ENCODE assay signal across 12 cellular contexts in genomic region chr1:206709772-206710456, GRCh38. TPM values are rescaled to one million over a fixed set of nuclear protein-coding genes. Genes with fewer than 3 reads are reported as not detected.
DNase-seq lines count a peak whose midpoint lies in the region; ATAC-seq and TF ChIP-seq lines count a peak whose summit lies in the region.
"Had no signal": no experiment of that assay in that cellular context is flagged by ENCODE, and none has a peak within 500 bp of the region (broad histone marks: within the 10 kb centered on the region; RNA-seq: fewer than 3 reads in every experiment).

No MANE protein-coding gene starts in this region.

- TF ChIP-seq EP300 in sigmoid colon (IDR thresholded peaks at IDR 0.05), result no peak
- TF ChIP-seq EP300 in stomach (IDR thresholded peaks at IDR 0.05), result no peak

- H3F3A ChIP-seq in PC-3 (ENCODE audit: low read length, unreplicated experiment), result peaks cover 10% of the 10 kb centered on the region

- no peaks in the 10 kb centered on the region for H3K36me3 ChIP-seq in PC-3 (ENCODE audit: low read depth, low read length)
- no peaks in the 10 kb centered on the region for H3K36me3 ChIP-seq in sigmoid colon
- H3K36me3 ChIP-seq in stomach, result no peaks in the 10 kb centered on the region
- H3K36me3 ChIP-seq: transverse colon had no signal

- H3K9me2 ChIP-seq in PC-3 (replicated peaks; ENCODE audit: low read length), result no peaks in the 10 kb centered on the region

- intact Hi-C loops in PC-3 (cut with micrococcal nuclease) (no loop called here), sigmoid colon (cut with DNase I) (no loop called here), stomach (cut with DNase I; ENCODE audit: low total_unique reads) (no loop called here)

- TF ChIP-seq POLR2A in sigmoid colon (IDR thresholded peaks at IDR 0.05) (no peak), stomach (IDR thresholded peaks at IDR 0.05) (no peak)

- TF ChIP-seq CTCF in PC-3 (conservative IDR thresholded peaks at IDR 0.05; ENCODE audit: low read depth, low read length), result no peak
- TF ChIP-seq CTCF in sigmoid colon (IDR thresholded peaks at IDR 0.05), result no peak
- no peak for TF ChIP-seq CTCF in stomach (IDR thresholded peaks at IDR 0.05)
- no peak for TF ChIP-seq CTCF in GM20000 (IDR thresholded peaks at IDR 0.05; ENCODE audit: extremely low read depth, missing control alignments)

- no peak overlapping the region for H2AFZ ChIP-seq in PC-3 (ENCODE audit: low read length)

- H3K27me3 ChIP-seq in PC-3 (ENCODE audit: low read length) (no peaks in the 10 kb centered on the region), sigmoid colon (no peaks in the 10 kb centered on the region), stomach (no peaks in the 10 kb centered on the region)
- H3K27me3 ChIP-seq: transverse colon had no signal

- peak; percentile 37 for ATAC-seq in PC-3

- H3K9me3 ChIP-seq in PC-3 (ENCODE audit: low read length), result no peaks in the 10 kb centered on the region
- no peaks in the 10 kb centered on the region for H3K9me3 ChIP-seq in sigmoid colon
- H3K9me3 ChIP-seq in stomach, result no peaks in the 10 kb centered on the region
- H3K9me3 ChIP-seq: transverse colon had no signal

- H3K4me3 ChIP-seq in PC-3 (ENCODE audit: low read length), result no peak overlapping the region
- H3K4me3 ChIP-seq in sigmoid colon, result no peak overlapping the region
- H3K4me3 ChIP-seq in stomach, result no peak overlapping the region
- H3K4me3 ChIP-seq: transverse colon had no signal

- no TSS peak for BruUV-seq in PC-3 (replicated peaks; lab: Mats Ljungman, UMichigan)

- no peak overlapping the region for H3K9ac ChIP-seq in PC-3 (ENCODE audit: low read length)

- WGBS in sigmoid colon, 2 donors, result 68 to 80% methylated on average over 5 of the region's 5 CpGs
- WGBS in stomach, 5 donors, result 46 to 59% (median 55%) methylated on average over 5 of the region's 5 CpGs

- H3K27ac ChIP-seq in PC-3 (ENCODE audit: low read length) (peak overlapping the region; percentile 34), sigmoid colon (peak overlapping the region in 1 of 4 donors; percentile 0), stomach (peak overlapping the region in 1 of 5 donors; percentile 84)
- H3K27ac ChIP-seq: transverse colon had no signal

- POLR2A ChIA-PET in PC-3 (lab: Charles Lee; ENCODE audit: unreplicated experiment), result interaction anchor here (0.8 kb wide), 1 partner anchor 75 kb away, joined by 3 read pairs; the partner anchor contains the start of gene DYRK3

- DNase-seq in NCI-H82 (lab: John Stamatoyannopoulos, UW) (peak; percentile 30), NCI-H82 treated with DMSO at 0.1 percent for 48 hours (lab: John Stamatoyannopoulos, UW; ENCODE audit: unreplicated experiment) (no peak), PC-3 (peak; percentile 77), fibroblast of peridontal ligament (ENCODE audit: extremely low read depth) (peak; percentile 49), sigmoid colon (peak; percentile 17), HuH-7.5 (ENCODE audit: low spot score) (no peak), stomach (no peak), GM20000 (ENCODE audit: low spot score) (no peak)
- DNase-seq: activated CD8-positive, alpha-beta memory T cell treated with anti-CD3 and anti-CD28 coated beads, Interleukin-2, amount 50 U/mL, for 4 hours; amygdala; endodermal cell; transverse colon had no signal

- H3K79me2 ChIP-seq in PC-3 (ENCODE audit: low read length), result peaks cover 96% of the 10 kb centered on the region

- peaks cover 48% of the 10 kb centered on the region for H4K20me1 ChIP-seq in PC-3 (ENCODE audit: low read length)

- peak overlapping the region; percentile 33 for H3K4me2 ChIP-seq in PC-3 (ENCODE audit: low read length)

- H3K4me1 ChIP-seq in PC-3 (ENCODE audit: insufficient read depth, low read length) (peaks cover 51% of the 10 kb centered on the region), sigmoid colon (peaks cover 0 to 96% (median 87%) of the 10 kb centered on the region in 4 donors), stomach (peaks cover 79 to 100% (median 91%) of the 10 kb centered on the region in 4 donors)

- CTCF ChIA-PET in PC-3 (lab: Charles Lee), result interaction anchor here (0.6 to 1.5 kb wide), 3 partner anchors 25 to 202 kb away, joined by 3 to 4 read pairs (median 3); no protein-coding TSS in a partner anchor

RNA-seq across cellular contexts. Expression of gene MAPKAPK2, which starts 25.2 kb away (rescaled TPM):
- 98.5 and 133 TPM in 2 replicates for total RNA-seq in PC-3 (2014; rRNA removed)
- 10 to 100 TPM; 32.1 to 61.4 (median 40.5) TPM for total RNA-seq in sigmoid colon
- 10 to 100 TPM; 37.8 to 55.5 (median 39.3) TPM for polyA plus RNA-seq in sigmoid colon
- 10 to 100 TPM; 22.6 to 78.0 (median 43.9) TPM for total RNA-seq in stomach
- polyA plus RNA-seq in stomach, result 10 to 100 TPM; 30.1 to 60.8 (median 55.4) TPM

Comparison
In these comparisons a context has a peak if more than half of its experiments do, and no peak if none do; other contexts are left out.
1. DNase-seq: peak in NCI-H82 (single experiment), PC-3 (single experiment), fibroblast of peridontal ligament (single experiment) and sigmoid colon (single experiment); none in NCI-H82 treated with DMSO at 0.1 percent for 48 hours (single experiment), HuH-7.5 (single experiment), stomach (single experiment) and GM20000 (single experiment).